In the genomic region with DNA sequence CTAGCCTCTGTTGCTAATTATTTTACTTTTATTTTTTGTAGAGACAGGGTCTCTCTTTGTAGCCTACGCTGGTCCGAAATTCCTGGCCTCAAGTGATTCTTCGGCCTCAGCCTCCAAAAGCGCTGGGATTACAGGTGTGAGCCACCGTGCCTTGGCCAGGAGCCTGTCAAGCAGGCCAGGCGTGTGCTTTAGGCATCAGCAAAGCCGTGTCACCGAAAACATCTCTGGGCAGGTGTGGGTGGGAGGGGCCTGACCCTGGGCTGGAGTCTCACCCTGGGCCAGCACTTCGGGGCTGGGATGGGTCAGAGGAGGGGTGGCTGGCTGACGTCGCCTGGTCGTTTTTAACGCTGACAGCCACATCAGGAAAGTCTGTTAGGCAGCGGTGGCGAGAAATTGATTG, we compare ENCODE assay signal across 25 cellular contexts.
"Had no signal": no experiment of that assay in that cellular context is flagged by ENCODE, and none has a peak within 500 bp of the region (broad histone marks: within the 10 kb centered on the region; RNA-seq: fewer than 3 reads in every experiment).

No MANE protein-coding gene starts in this region.

- H3K36me3 ChIP-seq: heart right ventricle, ovary, tibial artery, WERI-Rb-1 had no signal

- H3K9me3 Mint-ChIP-seq: activated naive CD4-positive, alpha-beta T cell treated with anti-CD3 and anti-CD28 coated beads for 36 hours; activated T-cell treated with anti-CD3 and anti-CD28 coated beads, Interleukin-2, amount 50 U/mL, for 4 hours; activated T-helper 2 cell treated with anti-CD3 and anti-CD28 coated beads, Interferon-gamma antibody, Interleukin-2, Interleukin-4, amounts not matched to agents 10 μg/mL and 5 μg/mL and 100 μg/mL, durations not matched to agents 14 hours and 24 hours and 36 hours; naive thymus-derived CD8-positive, alpha-beta T cell; stimulated activated effector memory CD8-positive, alpha-beta T cell treated with anti-CD3 and anti-CD28 coated beads, Interleukin-12 subunit alpha, Interleukin-12 subunit beta, amount 100 ng/mL, for 72 hours; stimulated activated naive CD8-positive, alpha-beta T cell treated with anti-CD3 and anti-CD28 coated beads, Interleukin-15, amount 100 ng/mL, for 72 hours; T-cell; T-helper 2 cell treated with Interferon-gamma antibody and Interleukin-4, amounts not matched to agents 5 μg/mL and 100 μg/mL, for 36 hours had no signal

- H3K4me1 Mint-ChIP-seq: naive thymus-derived CD8-positive, alpha-beta T cell; stimulated activated effector memory CD8-positive, alpha-beta T cell treated with anti-CD3 and anti-CD28 coated beads, Interleukin-12 subunit alpha, Interleukin-12 subunit beta, amount 100 ng/mL, for 72 hours; stimulated activated naive CD8-positive, alpha-beta T cell treated with anti-CD3 and anti-CD28 coated beads, Interleukin-15, amount 100 ng/mL, for 72 hours; T-cell had no signal

- H3K4me3 ChIP-seq: heart right ventricle, ovary, psoas muscle, skin epidermis, tibial artery had no signal

- H3K27ac Mint-ChIP-seq: activated naive CD4-positive, alpha-beta T cell treated with anti-CD3 and anti-CD28 coated beads for 36 hours; activated T-helper 2 cell treated with anti-CD3 and anti-CD28 coated beads, Interferon-gamma antibody, Interleukin-2, Interleukin-4, amounts not matched to agents 10 μg/mL and 5 μg/mL and 100 μg/mL, durations not matched to agents 14 hours and 24 hours and 36 hours; naive thymus-derived CD8-positive, alpha-beta T cell; stimulated activated effector memory CD8-positive, alpha-beta T cell treated with anti-CD3 and anti-CD28 coated beads, Interleukin-12 subunit alpha, Interleukin-12 subunit beta, amount 100 ng/mL, for 72 hours; stimulated activated naive CD8-positive, alpha-beta T cell treated with anti-CD3 and anti-CD28 coated beads, Interleukin-15, amount 100 ng/mL, for 72 hours; T-cell; T-helper 2 cell treated with Interferon-gamma antibody and Interleukin-4, amounts not matched to agents 5 μg/mL and 100 μg/mL, for 36 hours had no signal

- H3K9me3 ChIP-seq: ovary, psoas muscle had no signal

- H3K36me3 Mint-ChIP-seq: naive thymus-derived CD8-positive, alpha-beta T cell; stimulated activated effector memory CD8-positive, alpha-beta T cell treated with anti-CD3 and anti-CD28 coated beads, Interleukin-12 subunit alpha, Interleukin-12 subunit beta, amount 100 ng/mL, for 72 hours; T-cell had no signal

- H3K4me1 ChIP-seq: heart right ventricle, psoas muscle, tibial artery had no signal

- H3K27ac ChIP-seq: epithelial cell of prostate, heart right ventricle, ovary, psoas muscle, skin epidermis, tibial artery, WERI-Rb-1 had no signal

- ATAC-seq: activated T-cell treated with anti-CD3 and anti-CD28 coated beads, Interleukin-2, amount 50 U/mL, for 4 hours; heart right ventricle; left colon; naive thymus-derived CD8-positive, alpha-beta T cell; psoas muscle; right cardiac atrium; stimulated activated effector memory CD8-positive, alpha-beta T cell treated with anti-CD3 and anti-CD28 coated beads, Interleukin-12 subunit alpha, Interleukin-12 subunit beta, amount 100 ng/mL, for 72 hours; stimulated activated naive CD8-positive, alpha-beta T cell treated with anti-CD3 and anti-CD28 coated beads, Interleukin-15, amount 100 ng/mL, for 72 hours; T-cell had no signal

- H3K4me3 Mint-ChIP-seq: activated naive CD4-positive, alpha-beta T cell treated with anti-CD3 and anti-CD28 coated beads for 36 hours; activated T-cell treated with anti-CD3 and anti-CD28 coated beads, Interleukin-2, amount 50 U/mL, for 4 hours; naive thymus-derived CD8-positive, alpha-beta T cell; stimulated activated effector memory CD8-positive, alpha-beta T cell treated with anti-CD3 and anti-CD28 coated beads, Interleukin-12 subunit alpha, Interleukin-12 subunit beta, amount 100 ng/mL, for 72 hours; stimulated activated naive CD8-positive, alpha-beta T cell treated with anti-CD3 and anti-CD28 coated beads, Interleukin-15, amount 100 ng/mL, for 72 hours; T-cell; T-helper 2 cell treated with Interferon-gamma antibody and Interleukin-4, amounts not matched to agents 5 μg/mL and 100 μg/mL, for 36 hours had no signal

- DNase-seq: activated CD4-positive, alpha-beta T cell treated with anti-CD3 and anti-CD28 coated beads for 1 hour; activated CD4-positive, alpha-beta T cell treated with anti-CD3 and anti-CD28 coated beads, Interleukin-2, amount 50 U/mL, for 48 hours; activated CD8-positive, alpha-beta memory T cell treated with anti-CD3 and anti-CD28 coated beads, Interleukin-2, amount 50 U/mL, for 48 hours; activated naive CD4-positive, alpha-beta T cell treated with anti-CD3 and anti-CD28 coated beads for 36 hours; activated T-cell treated with anti-CD3 and anti-CD28 coated beads, Interleukin-2, amount 50 U/mL, for 4 hours; amygdala; cerebellar nuclear complex; cortex of kidney; heart right ventricle; islet precursor cell; left colon; ovary; right cardiac atrium; stimulated activated CD4-positive, alpha-beta T cell treated with anti-CD3 and anti-CD28 coated beads, Interleukin-2, amount 100 ng/mL, for 24 hours; stimulated activated naive CD8-positive, alpha-beta T cell treated with anti-CD3 and anti-CD28 coated beads, Interleukin-15, amount 100 ng/mL, for 72 hours; tibial artery had no signal

- H3K27me3 ChIP-seq: ovary had no signal
